Comparison of ENCODE assay signal across 20 cellular contexts in the genomic region with DNA sequence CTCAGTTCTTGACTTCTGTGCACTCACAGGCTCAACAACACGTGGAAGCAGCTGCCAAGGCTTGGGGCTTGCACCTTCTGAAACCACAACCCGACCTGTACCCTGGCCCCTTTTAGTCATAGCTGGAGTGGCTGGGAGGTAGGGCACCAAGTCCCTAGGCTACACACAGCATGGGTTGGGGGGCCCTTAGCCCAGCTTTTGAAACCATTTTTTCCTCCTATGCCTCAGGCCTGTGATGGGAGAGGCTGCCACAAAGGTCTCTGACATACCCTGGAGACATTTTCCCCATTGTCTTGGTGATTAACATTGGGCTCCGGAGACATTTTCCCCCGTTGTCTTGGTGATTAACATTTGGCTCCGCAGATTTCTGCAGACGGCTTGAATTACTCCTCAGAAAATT.
"Had no signal": no experiment of that assay in that cellular context is flagged by ENCODE, and none has a peak within 500 bp of the region (broad histone marks: within the 10 kb centered on the region; RNA-seq: fewer than 3 reads in every experiment).

No MANE protein-coding gene starts in this region.

- H3K4me1 ChIP-seq: SJSA1 had no signal

- H3K4me3 ChIP-seq: SJSA1, SK-N-MC had no signal

- DNase-seq: KBM-7, MV-4-11, NCI-H1048, NCI-H1105, NCI-H1417, NCI-H1436 treated with DMSO at 0.1 percent for 48 hours, NCI-H1694 treated with DMSO at 0.1 percent for 48 hours, NCI-H1930, NCI-H2081, NCI-H2107, NCI-H2227 treated with DMSO at 0.1 percent for 48 hours, NCI-H524, NCI-H69, NCI-H774, Right ventricle myocardium superior, RPMI8226, SIG-M5 had no signal

- H3K27me3 Mint-ChIP-seq: IgD-negative memory B cell had no signal

- H3K27ac Mint-ChIP-seq: IgD-negative memory B cell had no signal

- H3K4me3 Mint-ChIP-seq: IgD-negative memory B cell had no signal

- H3K9me3 ChIP-seq: SJSA1 had no signal

- H3K27me3 ChIP-seq: SJSA1 had no signal
